Comparison of ENCODE assay signal across 1 cellular context in genomic region chr7:32058017-32058416, GRCh38.
TF ChIP-seq lines count a peak whose summit lies in the region.

No MANE protein-coding gene starts in this region.

TF ChIP-seq in IMR-90, 13 proteins besides CTCF, POLR2A, EP300 and RAD21:
- TF ChIP-seq NFE2L2 (IDR thresholded peaks at IDR 0.05; ENCODE audit: low read depth, low read length), result no peak
- no peak for TF ChIP-seq SMC3 (IDR thresholded peaks at IDR 0.05; ENCODE audit: low read depth, low read length)
- no peak for TF ChIP-seq USF2 (IDR thresholded peaks at IDR 0.05; ENCODE audit: low read depth, low read length)
- TF ChIP-seq CEBPB (IDR thresholded peaks at IDR 0.05; ENCODE audit: low read depth, low read length), result no peak
- no peak for TF ChIP-seq CHD1 (IDR thresholded peaks at IDR 0.05; ENCODE audit: low read depth, low read length)
- TF ChIP-seq RCOR1 (IDR thresholded peaks at IDR 0.05; ENCODE audit: insufficient replicate concordance, low read length), result no peak
- no peak for TF ChIP-seq BHLHE40 (IDR thresholded peaks at IDR 0.05; ENCODE audit: low read depth, low read length)
- no peak for TF ChIP-seq ELK1 (IDR thresholded peaks at IDR 0.05; ENCODE audit: borderline replicate concordance, low read depth, low read length)
